Comparison of ENCODE assay signal across 29 cellular contexts in genomic region chr22:25692392-25692791, GRCh38. TPM values are rescaled to one million over a fixed set of nuclear protein-coding genes. Genes with fewer than 3 reads are reported as not detected.
"Had no signal": no experiment of that assay in that cellular context is flagged by ENCODE, and none has a peak within 500 bp of the region (broad histone marks: within the 10 kb centered on the region; RNA-seq: fewer than 3 reads in every experiment).

No MANE protein-coding gene starts in this region.

- H3K4me3 Mint-ChIP-seq: activated naive CD4-positive, alpha-beta T cell treated with anti-CD3 and anti-CD28 coated beads, Interleukin-2, amount 50 U/mL, for 24 hours; activated T-cell treated with anti-CD3 and anti-CD28 coated beads, Interleukin-2, amount 50 U/mL, for 4 hours; activated T-helper 17 cell treated with anti-CD3 and anti-CD28 coated beads, Interleukin-2, amount 50 U/mL, for 72 hours; effector memory CD8-positive, alpha-beta T cell; immature natural killer cell; naive B cell; T-helper 2 cell treated with Interferon-gamma antibody and Interleukin-4, amounts not matched to agents 5 μg/mL and 100 μg/mL, for 36 hours; type B pancreatic cell had no signal

- H3K4me1 Mint-ChIP-seq: activated naive CD4-positive, alpha-beta T cell treated with anti-CD3 and anti-CD28 coated beads, Interleukin-2, amount 50 U/mL, for 24 hours; activated T-helper 17 cell treated with anti-CD3 and anti-CD28 coated beads, Interleukin-2, amount 50 U/mL, for 72 hours; immature natural killer cell; naive B cell had no signal

- H3K27ac Mint-ChIP-seq: activated naive CD4-positive, alpha-beta T cell treated with anti-CD3 and anti-CD28 coated beads, Interleukin-2, amount 50 U/mL, for 24 hours; activated T-helper 17 cell treated with anti-CD3 and anti-CD28 coated beads, Interleukin-2, amount 50 U/mL, for 72 hours; immature natural killer cell; T-helper 2 cell treated with Interferon-gamma antibody and Interleukin-4, amounts not matched to agents 5 μg/mL and 100 μg/mL, for 36 hours; type B pancreatic cell had no signal

- H3K4me1 ChIP-seq: gastroesophageal sphincter, lower lobe of right lung, parathyroid adenoma, vagina had no signal

- H3K36me3 Mint-ChIP-seq: immature natural killer cell had no signal

- H3K36me3 ChIP-seq: thoracic aorta, vagina had no signal

- H2AFZ ChIP-seq: parathyroid adenoma had no signal

- ATAC-seq: activated T-cell treated with anti-CD3 and anti-CD28 coated beads, Interleukin-2, amount 50 U/mL, for 4 hours; activated T-helper 17 cell treated with anti-CD3 and anti-CD28 coated beads, Interleukin-2, amount 50 U/mL, for 72 hours; effector memory CD8-positive, alpha-beta T cell; gastroesophageal sphincter; lower lobe of right lung; mucosa of descending colon; right cardiac atrium had no signal

- H3K79me2 ChIP-seq: parathyroid adenoma had no signal

- H3K9me3 ChIP-seq: gastroesophageal sphincter, heart left ventricle, lower lobe of right lung, mucosa of descending colon, thoracic aorta, vagina had no signal

- H3K27ac ChIP-seq: coronary artery, gastroesophageal sphincter, heart left ventricle, lower lobe of right lung, parathyroid adenoma, thoracic aorta, vagina had no signal

- DNase-seq: activated CD4-positive, alpha-beta T cell treated with anti-CD3 and anti-CD28 coated beads for 4 hours; activated CD4-positive, alpha-beta T cell treated with anti-CD3 and anti-CD28 coated beads, Interleukin-2, amount 50 U/mL, for 4 hours; activated CD4-positive, CD25-positive, alpha-beta regulatory T cell; activated gamma-delta T cell treated with Interleukin-2 at 50 U/mL for 16 hours; activated T-cell treated with anti-CD3 and anti-CD28 coated beads, Interleukin-2, amount 50 U/mL, for 4 hours; cerebellar nuclear complex; effector memory CD8-positive, alpha-beta T cell; heart left ventricle; hypothalamus; immature natural killer cell; lower lobe of right lung; mesendoderm; mucosa of descending colon; naive B cell; occipital lobe; right cardiac atrium; stimulated activated CD4-positive, alpha-beta T cell treated with anti-CD3 and anti-CD28 coated beads, Interleukin-2, amount 100 ng/mL, for 48 hours; stimulated activated naive CD4-positive, alpha-beta T cell treated with Interleukin-2 at 50 U/mL for 16 hours; T-helper 1 cell had no signal

- H3K9me3 Mint-ChIP-seq: activated naive CD4-positive, alpha-beta T cell treated with anti-CD3 and anti-CD28 coated beads, Interleukin-2, amount 50 U/mL, for 24 hours; activated T-cell treated with anti-CD3 and anti-CD28 coated beads, Interleukin-2, amount 50 U/mL, for 4 hours; activated T-helper 17 cell treated with anti-CD3 and anti-CD28 coated beads, Interleukin-2, amount 50 U/mL, for 72 hours; effector memory CD8-positive, alpha-beta T cell; immature natural killer cell; naive B cell; T-helper 2 cell treated with Interferon-gamma antibody and Interleukin-4, amounts not matched to agents 5 μg/mL and 100 μg/mL, for 36 hours; type B pancreatic cell had no signal

- H3K27me3 Mint-ChIP-seq: activated naive CD4-positive, alpha-beta T cell treated with anti-CD3 and anti-CD28 coated beads, Interleukin-2, amount 50 U/mL, for 24 hours; effector memory CD8-positive, alpha-beta T cell; naive B cell; type B pancreatic cell had no signal

- H3K9ac ChIP-seq: parathyroid adenoma had no signal

- H3K4me3 ChIP-seq: coronary artery, gastroesophageal sphincter, heart left ventricle, lower lobe of right lung, mucosa of descending colon, thoracic aorta, vagina had no signal

- H3K27me3 ChIP-seq: gastroesophageal sphincter, heart left ventricle, vagina had no signal

RNA-seq across cellular contexts. Expression of gene MYO18B, which starts 49.6 kb away (rescaled TPM):
- polyA plus RNA-seq: fibroblast of lung, immature natural killer cell had no signal
